Comparison of ENCODE assay signal across 9 cellular contexts in genomic region chr10:91800192-91800591, GRCh38. TPM values are rescaled to one million over a fixed set of nuclear protein-coding genes. Genes with fewer than 3 reads are reported as not detected.
DNase-seq lines count a peak whose midpoint lies in the region; ATAC-seq, FAIRE-seq and TF ChIP-seq lines count a peak whose summit lies in the region.
"Had no signal": no experiment of that assay in that cellular context is flagged by ENCODE, and none has a peak within 500 bp of the region (broad histone marks: within the 10 kb centered on the region; RNA-seq: fewer than 3 reads in every experiment).

No MANE protein-coding gene starts in this region.

- in situ Hi-C loops in Panc1 (cut with HindIII; ENCODE audit: low pct_unique_long_range_greater_than_20kb, low sequenced_read_pairs), result no loop called here

- no peak for TF ChIP-seq EP300 in esophagus muscularis mucosa (IDR thresholded peaks at IDR 0.05)

- no peak for ATAC-seq in Panc1
- ATAC-seq in pancreas, result no peak
- no peak for ATAC-seq in HG02981 (IDR thresholded peaks at IDR 0.05; ENCODE audit: unreplicated experiment)

- TF ChIP-seq CTCF in Panc1 (IDR thresholded peaks at IDR 0.05), result no peak
- no peak for TF ChIP-seq CTCF in esophagus muscularis mucosa (IDR thresholded peaks at IDR 0.05)
- TF ChIP-seq CTCF in pancreas (IDR thresholded peaks at IDR 0.05), result no peak

- no peak for DNase-seq in Panc1 (ENCODE audit: low read depth, low spot score)
- no peak for DNase-seq in esophagus muscularis mucosa (ENCODE audit: extremely low spot score)
- no peak for DNase-seq in pancreas
- no peak for DNase-seq in NCI-H2081 treated with DMSO at 0.1 percent for 48 hours (lab: John Stamatoyannopoulos, UW)
- DNase-seq in NCI-H69 (lab: John Stamatoyannopoulos, UW), result no peak
- DNase-seq in NCI-H524 treated with DMSO at 0.1 percent for 48 hours (lab: John Stamatoyannopoulos, UW), result no peak
- DNase-seq: activated CD4-positive, alpha-beta T cell treated with anti-CD3 and anti-CD28 coated beads for 1 hour had no signal

- no peaks in the 10 kb centered on the region for H3K27me3 ChIP-seq in Panc1 (ENCODE audit: control insufficient read depth, insufficient read depth, low read length)
- H3K27me3 ChIP-seq in esophagus muscularis mucosa, result no peaks in the 10 kb centered on the region
- H3K27me3 ChIP-seq in pancreas, result no peaks in the 10 kb centered on the region

- no peaks in the 10 kb centered on the region for H3K9me3 ChIP-seq in ES-I3 (ENCODE audit: control insufficient read depth, insufficient read depth, low read length)
- H3K9me3 ChIP-seq in Panc1 (ENCODE audit: control insufficient read depth, insufficient read depth, low read depth, low read length), result no peaks in the 10 kb centered on the region
- no peaks in the 10 kb centered on the region for H3K9me3 ChIP-seq in esophagus muscularis mucosa
- H3K9me3 ChIP-seq in pancreas, result no peaks in the 10 kb centered on the region

- H3K27ac ChIP-seq in Panc1 (ENCODE audit: low read length), result peak overlapping the region; percentile 100
- peak overlapping the region in 2 of 4 donors; percentile 16 to 100 for H3K27ac ChIP-seq in esophagus muscularis mucosa (replicated peaks in 1 of 4)
- peak overlapping the region in 1 of 4 donors; percentile 98 for H3K27ac ChIP-seq in pancreas

- peaks cover 8% of the 10 kb centered on the region for H3K4me1 ChIP-seq in ES-I3 (ENCODE audit: insufficient read depth, low read length)
- H3K4me1 ChIP-seq in Panc1 (ENCODE audit: control insufficient read depth, insufficient read depth, low read length), result peaks cover 23% of the 10 kb centered on the region
- H3K4me1 ChIP-seq in esophagus muscularis mucosa, result peaks cover 40 to 79% (median 72%) of the 10 kb centered on the region in 4 donors
- H3K4me1 ChIP-seq in pancreas, result peaks cover 7 to 48% (median 32%) of the 10 kb centered on the region in 3 donors

- CTCF ChIA-PET in Panc1 (lab: Charles Lee), result no interaction called here

- 53% methylated on average over 5 of the region's 5 CpGs for WGBS in esophagus muscularis mucosa
- 8 to 9% methylated on average over 5 of the region's 5 CpGs for WGBS in pancreas, 2 donors

- no peak for FAIRE-seq in pancreas (lab: Jason Lieb, UNC)

- H3K4me3 ChIP-seq in Panc1 (ENCODE audit: low read depth in 2 of 2, low read length in 2 of 2) (peak overlapping the region; percentile 96 to 97), esophagus muscularis mucosa (peak overlapping the region; percentile 84 to 97 (median 94)), pancreas (peak overlapping the region; percentile 0 to 89 (median 80))

- H3K36me3 ChIP-seq in ES-I3 (ENCODE audit: insufficient read depth, low read length) (no peaks in the 10 kb centered on the region), Panc1 (ENCODE audit: control insufficient read depth, insufficient read depth, low read length) (no peaks in the 10 kb centered on the region; the same call in none of the 2 replicates), esophagus muscularis mucosa (peaks cover 0 to 22% (median 8%) of the 10 kb centered on the region in 4 donors), pancreas (no peaks in the 10 kb centered on the region)

- intact Hi-C loops in Panc1 (cut with micrococcal nuclease; ENCODE audit: unreplicated experiment), result no loop called here
- intact Hi-C loops in esophagus muscularis mucosa (cut with DNase I), result no loop called here
- intact Hi-C loops in pancreas (cut with DNase I), result no loop called here

- BruUV-seq in Panc1 (replicated peaks; lab: Mats Ljungman, UMichigan), result no TSS peak

- POLR2A ChIA-PET in Panc1 (lab: Charles Lee), result interaction anchor here (0.5 kb wide), 1 partner anchor 16 kb away, joined by 9 read pairs; no protein-coding TSS in a partner anchor

- TF ChIP-seq POLR2A in esophagus muscularis mucosa (IDR thresholded peaks at IDR 0.05; ENCODE audit: low read depth), result no peak

- H3K9ac ChIP-seq in ES-I3 (ENCODE audit: low read depth, low read length), result peak overlapping the region; percentile 80

RNA-seq across cellular contexts. Expression of gene TNKS2, which starts 2.0 kb away (rescaled TPM):
- total RNA-seq in Panc1 (2021; ENCODE audit: unreplicated experiment) (46.2 TPM), esophagus muscularis mucosa (10 to 100 TPM; 36.7 to 47.1 (median 43.2) TPM), pancreas (10 to 100 TPM; 13.8 to 22.6 (median 15.2) TPM)
- 22.3 TPM for polyA plus RNA-seq in Panc1 (2012; ENCODE audit: insufficient read length)
- 10 to 100 TPM in 1 of 2 donors, 1 to 10 TPM in 1; 5.2 to 12.4 TPM for polyA plus RNA-seq in pancreas
